ENCODE assay signal across 8 cellular contexts in genomic region chr9:122464633-122465567, GRCh38. TPM values are rescaled to one million over a fixed set of nuclear protein-coding genes. Genes with fewer than 3 reads are reported as not detected.
DNase-seq lines count a peak whose midpoint lies in the region; ATAC-seq and TF ChIP-seq lines count a peak whose summit lies in the region.

No MANE protein-coding gene starts in this region.

- peaks cover 11% of the 10 kb centered on the region for H3K27me3 Mint-ChIP-seq in memory B cell

- DNase-seq in BE2C: peak; percentile 75
- DNase-seq in NCI-H748 (lab: John Stamatoyannopoulos, UW; ENCODE audit: unreplicated experiment): peak; percentile 89
- DNase-seq in activated CD4-positive, alpha-beta T cell treated with anti-CD3 and anti-CD28 coated beads, Interleukin-2, amount 50 U/mL, for 4 hours: peak; percentile 56 to 59
- DNase-seq in ecto neural progenitor cell (ENCODE audit: low spot score): peak; percentile 64
- DNase-seq in memory B cell (ENCODE audit: low spot score in 2 of 2): peak; percentile 59 to 67
- peak; percentile 21 for DNase-seq in stimulated activated CD8-positive, alpha-beta memory T cell treated with anti-CD3 and anti-CD28 coated beads, Interleukin-12 subunit alpha, Interleukin-12 subunit beta, amount 100 ng/mL, for 24 hours (ENCODE audit: extremely low read depth)

- H3K9me3 ChIP-seq in BE2C: no peaks in the 10 kb centered on the region

- H3K9me3 Mint-ChIP-seq in memory B cell: peaks cover 1% of the 10 kb centered on the region

- ATAC-seq in GM19035 (IDR thresholded peaks at IDR 0.05; ENCODE audit: unreplicated experiment) (peak; percentile 68), HG03521 (IDR thresholded peaks at IDR 0.05; ENCODE audit: unreplicated experiment) (peak; percentile 69), memory B cell (ENCODE audit: low read depth) (peak; percentile 81)

- H3K36me3 Mint-ChIP-seq in memory B cell: no peaks in the 10 kb centered on the region

- peak; percentile 88 for TF ChIP-seq CTCF in BE2C (IDR thresholded peaks at IDR 0.05; ENCODE audit: low read depth, low read length)

- H3K4me1 ChIP-seq in BE2C: no peaks in the 10 kb centered on the region

- peak overlapping the region; percentile 85 for H3K4me3 Mint-ChIP-seq in memory B cell

- H3K4me3 ChIP-seq in BE2C (ENCODE audit: low read depth, low read length): peak overlapping the region; percentile 64

- peaks cover 6% of the 10 kb centered on the region; the same call in 1 of the 2 replicates for H3K27me3 ChIP-seq in BE2C

- H3K27ac Mint-ChIP-seq in memory B cell: peak overlapping the region; percentile 89

- H3K4me1 Mint-ChIP-seq in memory B cell: peaks cover 6% of the 10 kb centered on the region

- no peaks in the 10 kb centered on the region for H3K36me3 ChIP-seq in BE2C

RNA-seq across cellular contexts. Expression of gene OR1J1, which starts 12.8 kb away (rescaled TPM):
- polyA plus RNA-seq in BE2C (2012; ENCODE audit: insufficient read depth, insufficient read length, low read depth): not detected

RNA-seq across cellular contexts. Expression of gene OR1J2, which starts 45.7 kb away (rescaled TPM):
- polyA plus RNA-seq in BE2C (2012; ENCODE audit: insufficient read depth, insufficient read length, low read depth): not detected

RNA-seq across cellular contexts. Expression of gene OR1J4, which starts 54.0 kb away (rescaled TPM):
- polyA plus RNA-seq in BE2C (2012; ENCODE audit: insufficient read depth, insufficient read length, low read depth): not detected

Comparison
In these comparisons a context has a peak if more than half of its experiments do, and no peak if none do; other contexts are left out.
1. Peak in every context shown above with its lines: DNase-seq, ATAC-seq and H3K4me3 ChIP-seq.
2. DNase-seq: peak in every context shown above with its lines; median percentile 89 in NCI-H748; 75 in BE2C; 64 in ecto neural progenitor cell; 63 in memory B cell; 58 in activated CD4-positive, alpha-beta T cell treated with anti-CD3 and anti-CD28 coated beads, Interleukin-2, amount 50 U/mL, for 4 hours; 21 in stimulated activated CD8-positive, alpha-beta memory T cell treated with anti-CD3 and anti-CD28 coated beads, Interleukin-12 subunit alpha, Interleukin-12 subunit beta, amount 100 ng/mL, for 24 hours.